Comparison of ENCODE assay signal across 18 cellular contexts in the genomic region with DNA sequence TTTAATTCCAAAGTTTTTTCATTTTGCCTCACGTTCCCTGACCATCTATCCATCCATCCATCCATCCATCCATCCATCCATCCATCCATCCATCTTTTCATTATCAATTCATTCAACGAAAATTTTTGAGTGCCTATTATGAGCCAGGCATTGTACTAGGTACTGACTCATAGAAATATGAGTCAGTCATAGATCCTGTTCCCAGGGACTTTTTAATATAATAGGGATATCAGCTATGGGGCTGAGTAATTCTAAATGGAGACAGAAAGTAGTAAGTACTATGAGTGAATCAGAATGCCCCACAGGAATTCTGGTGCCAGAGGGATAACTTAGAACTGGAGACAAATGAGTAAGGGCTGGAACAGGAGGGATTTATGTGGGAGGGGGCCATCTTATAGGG. TPM values are rescaled to one million over a fixed set of nuclear protein-coding genes. Genes with fewer than 3 reads are reported as not detected.
A peak's percentile ranks its signal among the peaks of the same experiment; 100 is the strongest.
DNase-seq lines count a peak whose midpoint lies in the region; ATAC-seq, FAIRE-seq and TF ChIP-seq lines count a peak whose summit lies in the region.
"Had no signal": no experiment of that assay in that cellular context is flagged by ENCODE, and none has a peak within 500 bp of the region (broad histone marks: within the 10 kb centered on the region; RNA-seq: fewer than 3 reads in every experiment).

No MANE protein-coding gene starts in this region.

- no peaks in the 10 kb centered on the region for H3K27me3 Mint-ChIP-seq in stimulated activated memory B cell treated with anti-CD40 and anti-IgM and Interleukin-4, amounts not matched to agents 10 μg/mL and 1 μg/mL and 100 μg/mL, for 72 hours

- H3K4me3 ChIP-seq in epithelial cell of esophagus (ENCODE audit: low read length) = no peak overlapping the region
- H3K4me3 ChIP-seq: colonic mucosa, gastroesophageal sphincter had no signal

- no peak for FAIRE-seq in GM12892 (lab: Jason Lieb, UNC)
- FAIRE-seq: HepG2, kidney had no signal

- H3K4me1 Mint-ChIP-seq in stimulated activated memory B cell treated with anti-CD40 and anti-IgM and Interleukin-4, amounts not matched to agents 10 μg/mL and 1 μg/mL and 100 μg/mL, for 72 hours = no peaks in the 10 kb centered on the region
- H3K4me1 Mint-ChIP-seq: activated naive CD4-positive, alpha-beta T cell treated with anti-CD3 and anti-CD28 coated beads, Interleukin-2, amount 50 U/mL, for 24 hours had no signal

- TF ChIP-seq CTCF in epithelial cell of esophagus (IDR thresholded peaks at IDR 0.05; ENCODE audit: insufficient read depth, low read depth, low read length, missing control alignments) = no peak

- no peak overlapping the region for H3K27ac Mint-ChIP-seq in stimulated activated memory B cell treated with anti-CD40 and anti-IgM and Interleukin-4, amounts not matched to agents 10 μg/mL and 1 μg/mL and 100 μg/mL, for 72 hours
- H3K27ac Mint-ChIP-seq: activated naive CD4-positive, alpha-beta T cell treated with anti-CD3 and anti-CD28 coated beads, Interleukin-2, amount 50 U/mL, for 24 hours had no signal

- H3K36me3 Mint-ChIP-seq in stimulated activated memory B cell treated with anti-CD40 and anti-IgM and Interleukin-4, amounts not matched to agents 10 μg/mL and 1 μg/mL and 100 μg/mL, for 72 hours = no peaks in the 10 kb centered on the region
- H3K36me3 Mint-ChIP-seq: activated naive CD4-positive, alpha-beta T cell treated with anti-CD3 and anti-CD28 coated beads, Interleukin-2, amount 50 U/mL, for 24 hours had no signal

- peaks cover 4% of the 10 kb centered on the region for H3K9me3 Mint-ChIP-seq in stimulated activated memory B cell treated with anti-CD40 and anti-IgM and Interleukin-4, amounts not matched to agents 10 μg/mL and 1 μg/mL and 100 μg/mL, for 72 hours
- H3K9me3 Mint-ChIP-seq: activated naive CD4-positive, alpha-beta T cell treated with anti-CD3 and anti-CD28 coated beads, Interleukin-2, amount 50 U/mL, for 24 hours had no signal

- no peak for ATAC-seq in stimulated activated memory B cell treated with anti-CD40 and anti-IgM and Interleukin-4, amounts not matched to agents 10 μg/mL and 1 μg/mL and 100 μg/mL, for 72 hours
- ATAC-seq: gastroesophageal sphincter, HepG2 had no signal

- no peak overlapping the region for H3K4me3 Mint-ChIP-seq in stimulated activated memory B cell treated with anti-CD40 and anti-IgM and Interleukin-4, amounts not matched to agents 10 μg/mL and 1 μg/mL and 100 μg/mL, for 72 hours
- H3K4me3 Mint-ChIP-seq: activated naive CD4-positive, alpha-beta T cell treated with anti-CD3 and anti-CD28 coated beads, Interleukin-2, amount 50 U/mL, for 24 hours had no signal

- TF ChIP-seq POLR2A in GM12892 (IDR thresholded peaks at IDR 0.05; ENCODE audit: low read depth, low read length) = no peak

- DNase-seq in ELR (ENCODE audit: low read depth) = peak; percentile 97
- DNase-seq in RKO (ENCODE audit: low spot score) = peak; percentile 84
- peak; percentile 88 for DNase-seq in epithelial cell of esophagus (ENCODE audit: low read depth)
- DNase-seq in pulmonary artery endothelial cell (ENCODE audit: low read depth, low spot score) = peak; percentile 37
- DNase-seq in DMS 273 (lab: John Stamatoyannopoulos, UW; ENCODE audit: unreplicated experiment) = no peak
- no peak for DNase-seq in NCI-H510A (lab: John Stamatoyannopoulos, UW)
- DNase-seq in GM12892 (ENCODE audit: insufficient read length) = no peak
- DNase-seq: colonic mucosa; kidney; NCI-H1436; NCI-H526 treated with DMSO at 0.1 percent for 48 hours; SHP77; stimulated activated CD4-positive, alpha-beta T cell treated with anti-CD3 and anti-CD28 coated beads, Interleukin-4, amount 100 ng/mL, for 24 hours; stimulated activated naive CD4-positive, alpha-beta T cell had no signal

RNA-seq across cellular contexts. Expression of a gene that starts 49.8 kb away (rescaled TPM):
- total RNA-seq in pulmonary artery endothelial cell = 237 and 238 TPM in 2 replicates
- 0.32 TPM for polyA plus RNA-seq in GM12892 (2012; ENCODE audit: missing spikeins)

Comparison
In these comparisons a context has a peak if more than half of its experiments do, and no peak if none do; other contexts are left out.
1. DNase-seq: peak in ELR (single experiment), RKO (single experiment), epithelial cell of esophagus (single experiment) and pulmonary artery endothelial cell (single experiment); none in DMS 273 (single experiment), NCI-H510A (single experiment) and GM12892 (single experiment).